Comparison of ENCODE assay signal across 11 cellular contexts in genomic region chr4:52660643-52661042, GRCh38. TPM values are rescaled to one million over a fixed set of nuclear protein-coding genes. Genes with fewer than 3 reads are reported as not detected.
DNase-seq lines count a peak whose midpoint lies in the region; TF ChIP-seq lines count a peak whose summit lies in the region.
"Had no signal": no experiment of that assay in that cellular context is flagged by ENCODE, and none has a peak within 500 bp of the region (broad histone marks: within the 10 kb centered on the region; RNA-seq: fewer than 3 reads in every experiment).

No MANE protein-coding gene starts in this region.

- H2AFZ ChIP-seq in OCI-LY1 (ENCODE audit: low read length): no peak overlapping the region

- peaks cover 42% of the 10 kb centered on the region for H3K27me3 Mint-ChIP-seq in activated T-cell treated with anti-CD3 and anti-CD28 coated beads, Interleukin-2, amount 50 U/mL, for 24 hours
- peaks cover 3% of the 10 kb centered on the region for H3K27me3 Mint-ChIP-seq in osteocyte (ENCODE audit: unreplicated experiment)

- H3K4me1 ChIP-seq in OCI-LY1 (ENCODE audit: insufficient read depth, low read length, severe bottlenecking): peaks cover 13% of the 10 kb centered on the region

- H3K27me3 ChIP-seq in OCI-LY1 (ENCODE audit: insufficient read depth, low read length): no peaks in the 10 kb centered on the region

- H3K79me2 ChIP-seq in OCI-LY1 (ENCODE audit: insufficient read depth, low read length): no peaks in the 10 kb centered on the region

- H3K36me3 Mint-ChIP-seq in activated T-cell treated with anti-CD3 and anti-CD28 coated beads, Interleukin-2, amount 50 U/mL, for 24 hours (ENCODE audit: low read depth): peaks cover 7% of the 10 kb centered on the region
- peaks cover 17% of the 10 kb centered on the region for H3K36me3 Mint-ChIP-seq in osteocyte (ENCODE audit: unreplicated experiment)

- H3K9me3 Mint-ChIP-seq in activated T-cell treated with anti-CD3 and anti-CD28 coated beads, Interleukin-2, amount 50 U/mL, for 24 hours: no peaks in the 10 kb centered on the region
- no peaks in the 10 kb centered on the region for H3K9me3 Mint-ChIP-seq in osteocyte (ENCODE audit: unreplicated experiment)

- in situ Hi-C loops in KBM-7 (cut with MboI; ENCODE audit: low pct_unique_long_range_greater_than_20kb, low sequenced_read_pairs): no loop called here

- peak overlapping the region; percentile 82 for H3K4me3 Mint-ChIP-seq in activated T-cell treated with anti-CD3 and anti-CD28 coated beads, Interleukin-2, amount 50 U/mL, for 24 hours
- peak overlapping the region; percentile 17 for H3K4me3 Mint-ChIP-seq in osteocyte (ENCODE audit: unreplicated experiment)

- H3K27ac ChIP-seq in OCI-LY1 (ENCODE audit: low read depth, low read length, poor library complexity, severe bottlenecking): no peak overlapping the region
- H3K27ac ChIP-seq in coronary artery: no peak overlapping the region

- no peak overlapping the region for H3K4me3 ChIP-seq in OCI-LY1 (ENCODE audit: low read depth, low read length, poor library complexity, severe bottlenecking)
- H3K4me3 ChIP-seq in coronary artery: peak overlapping the region; percentile 93

- H3K27ac Mint-ChIP-seq in activated T-cell treated with anti-CD3 and anti-CD28 coated beads, Interleukin-2, amount 50 U/mL, for 24 hours: no peak overlapping the region
- no peak overlapping the region for H3K27ac Mint-ChIP-seq in osteocyte (ENCODE audit: unreplicated experiment)

- no peaks in the 10 kb centered on the region for H3K9me2 ChIP-seq in OCI-LY1 (ENCODE audit: low read depth, low read length)

- peaks cover 23% of the 10 kb centered on the region for H3K4me1 Mint-ChIP-seq in activated T-cell treated with anti-CD3 and anti-CD28 coated beads, Interleukin-2, amount 50 U/mL, for 24 hours (ENCODE audit: low read depth)
- peaks cover 23% of the 10 kb centered on the region for H3K4me1 Mint-ChIP-seq in osteocyte (ENCODE audit: unreplicated experiment)

- no peaks in the 10 kb centered on the region for H3F3A ChIP-seq in OCI-LY1 (ENCODE audit: insufficient read depth, low read length)

- no peaks in the 10 kb centered on the region for H4K20me1 ChIP-seq in OCI-LY1 (ENCODE audit: insufficient read depth, low read length)

- peak overlapping the region; percentile 77; the same call in 1 of the 2 replicates for H3K4me2 ChIP-seq in OCI-LY1 (ENCODE audit: low read length)

- peaks cover 15% of the 10 kb centered on the region for H3K36me3 ChIP-seq in OCI-LY1 (ENCODE audit: insufficient read depth, low read length)

- no peaks in the 10 kb centered on the region for H3K9me3 ChIP-seq in OCI-LY1 (ENCODE audit: low read length)

- no peak for TF ChIP-seq CTCF in OCI-LY1 (IDR thresholded peaks at IDR 0.05; ENCODE audit: low read length)
- TF ChIP-seq CTCF in coronary artery (IDR thresholded peaks at IDR 0.05): no peak
- no peak for TF ChIP-seq CTCF in osteocyte (IDR thresholded peaks at IDR 0.05)

- H3K9ac ChIP-seq in OCI-LY1 (ENCODE audit: low read length): no peak overlapping the region

- no peak for DNase-seq in activated T-cell treated with anti-CD3 and anti-CD28 coated beads, Interleukin-2, amount 50 U/mL, for 24 hours
- no peak for DNase-seq in activated T-cell treated with anti-CD3 and anti-CD28 coated beads, Interleukin-2, amount 50 U/mL, for 48 hours
- DNase-seq in coronary artery (ENCODE audit: low spot score) (no peak), osteocyte (ENCODE audit: extremely low spot score, unreplicated experiment) (no peak), activated gamma-delta T cell treated with Interleukin-2 at 50 U/mL for 16 hours (no peak), NCI-H146 treated with DMSO at 0.1 percent for 48 hours (lab: John Stamatoyannopoulos, UW; ENCODE audit: unreplicated experiment) (no peak), KBM-7 (no peak)
- DNase-seq: cortex of kidney; NCI-H1048; NK-92 treated with Interleukin-12 subunit alpha and Interleukin-12 subunit beta, amount 100 ng/mL, for 24 hours had no signal

RNA-seq across cellular contexts. Expression of gene USP46, which starts 1.5 kb away (rescaled TPM):
- total RNA-seq in osteocyte: 18.7 and 18.8 TPM in 2 replicates
